25 cellular contexts compared by ENCODE assay signal in the genomic region with DNA sequence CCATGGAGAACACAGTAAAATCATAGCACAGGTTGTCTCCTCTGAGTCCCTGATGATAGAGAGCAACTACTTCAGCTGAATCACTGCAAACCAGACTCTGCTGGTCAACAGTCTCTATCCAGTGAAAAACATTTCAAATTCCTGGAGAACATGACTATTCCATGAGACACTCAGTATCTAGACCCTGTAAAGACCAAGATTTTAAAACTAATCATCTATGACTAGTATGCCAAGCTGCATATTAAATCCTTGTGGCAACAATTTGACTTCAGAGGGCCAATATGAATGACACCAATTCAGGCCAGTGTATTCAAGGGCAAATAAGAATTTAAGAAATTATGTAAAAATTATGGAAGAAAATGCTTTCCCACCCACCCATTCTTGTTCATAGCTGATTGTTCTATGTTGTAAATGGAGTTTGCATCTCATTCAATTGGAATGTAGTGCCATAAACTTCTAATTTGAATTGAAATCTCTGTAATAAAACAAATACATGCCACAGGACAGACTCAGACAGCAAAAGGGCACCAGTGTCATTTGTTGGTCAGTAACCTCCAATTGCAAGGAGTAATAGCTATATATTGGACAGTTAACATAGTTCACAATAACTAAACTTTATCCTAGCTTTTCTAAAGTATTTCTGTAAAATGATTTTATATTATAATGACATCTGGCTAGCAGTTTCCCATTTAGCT.
A peak's percentile ranks its signal among the peaks of the same experiment; 100 is the strongest.
DNase-seq lines count a peak whose midpoint lies in the region; ATAC-seq, FAIRE-seq and TF ChIP-seq lines count a peak whose summit lies in the region.
"Had no signal": no experiment of that assay in that cellular context is flagged by ENCODE, and none has a peak within 500 bp of the region (broad histone marks: within the 10 kb centered on the region; RNA-seq: fewer than 3 reads in every experiment).

No MANE protein-coding gene starts in this region.

- peak; percentile 64 for DNase-seq in AG08395 (ENCODE audit: low spot score)
- DNase-seq in HFFc6: peak; percentile 91
- DNase-seq in astrocyte (ENCODE audit: low read depth): peak; percentile 68
- peak; percentile 58 for DNase-seq in kidney tubule cell (ENCODE audit: low spot score)
- no peak for DNase-seq in iPS-NIHi7 (ENCODE audit: extremely low spot score)
- DNase-seq in NCI-H1417 (lab: John Stamatoyannopoulos, UW): no peak
- DNase-seq in lower lobe of right lung: no peak
- DNase-seq in posterior vena cava (ENCODE audit: low spot score): no peak
- DNase-seq: ACHN; activated CD4-positive, CD25-positive, alpha-beta regulatory T cell treated with anti-CD3 and anti-CD28 coated beads, Interleukin-2, amount 50 U/mL, for 72 hours; activated naive CD8-positive, alpha-beta T cell treated with anti-CD3 and anti-CD28 coated beads, Interleukin-2, amount 10 ng/mL, durations not matched to agents 7 days and 5 days; effector CD8-positive, alpha-beta T cell; esophagus squamous epithelium; KBM-7; mesendoderm; NCI-H1092 treated with DMSO at 0.1 percent for 48 hours; NCI-H748 treated with DMSO at 0.1 percent for 48 hours; thyroid gland had no signal

- H3K36me3 Mint-ChIP-seq in HFFc6 (ENCODE audit: low read depth) (peaks cover 26% of the 10 kb centered on the region), astrocyte (ENCODE audit: low read depth, unreplicated experiment) (peaks cover 5% of the 10 kb centered on the region)
- H3K36me3 Mint-ChIP-seq: activated naive CD8-positive, alpha-beta T cell treated with anti-CD3 and anti-CD28 coated beads, Interleukin-2, amount 10 ng/mL, durations not matched to agents 7 days and 5 days; stimulated activated memory B cell treated with anti-CD40 and anti-IgM and Interleukin-4, amounts not matched to agents 10 μg/mL and 1 μg/mL and 100 μg/mL, for 72 hours had no signal

- H3K9ac ChIP-seq in astrocyte (ENCODE audit: low read length): no peak overlapping the region

- H3K79me2 ChIP-seq in astrocyte (ENCODE audit: insufficient read depth, low read length): no peaks in the 10 kb centered on the region

- H4K20me1 ChIP-seq in astrocyte (ENCODE audit: insufficient read depth, low read length): no peaks in the 10 kb centered on the region

- H3K4me3 ChIP-seq in astrocyte (ENCODE audit: insufficient read depth, low read depth, low read length): no peak overlapping the region
- no peak overlapping the region for H3K4me3 ChIP-seq in lower lobe of right lung
- H3K4me3 ChIP-seq: esophagus squamous epithelium, GM12878, SK-N-MC, thyroid gland had no signal

- no peak for TF ChIP-seq CTCF in HFFc6 (IDR thresholded peaks at IDR 0.05)
- TF ChIP-seq CTCF in astrocyte (IDR thresholded peaks at IDR 0.05; ENCODE audit: insufficient read depth, low read depth, low read length): no peak
- TF ChIP-seq CTCF in lower lobe of right lung (IDR thresholded peaks at IDR 0.05): no peak

- H3K27me3 ChIP-seq in astrocyte (ENCODE audit: insufficient read depth, low read length): no peaks in the 10 kb centered on the region
- no peaks in the 10 kb centered on the region for H3K27me3 ChIP-seq in lower lobe of right lung (ENCODE audit: low read depth)
- H3K27me3 ChIP-seq: esophagus squamous epithelium, thyroid gland had no signal

- no peak for ATAC-seq in lower lobe of right lung
- ATAC-seq: GM12878; HCT116; stimulated activated memory B cell treated with anti-CD40 and anti-IgM and Interleukin-4, amounts not matched to agents 10 μg/mL and 1 μg/mL and 100 μg/mL, for 72 hours had no signal

- no peaks in the 10 kb centered on the region for H3K36me3 ChIP-seq in astrocyte (ENCODE audit: insufficient read depth, low read length)
- no peaks in the 10 kb centered on the region for H3K36me3 ChIP-seq in lower lobe of right lung
- H3K36me3 ChIP-seq: esophagus squamous epithelium, thyroid gland had no signal

- H2AFZ ChIP-seq in astrocyte (ENCODE audit: low read depth, low read length): no peak overlapping the region

- H3K4me2 ChIP-seq in astrocyte (ENCODE audit: low read length): peak overlapping the region; percentile 5

- H3K27me3 Mint-ChIP-seq in HFFc6 (ENCODE audit: insufficient read depth) (no peaks in the 10 kb centered on the region), astrocyte (ENCODE audit: low read depth, unreplicated experiment) (no peaks in the 10 kb centered on the region)
- H3K27me3 Mint-ChIP-seq: activated naive CD8-positive, alpha-beta T cell treated with anti-CD3 and anti-CD28 coated beads, Interleukin-2, amount 10 ng/mL, durations not matched to agents 7 days and 5 days; central memory CD8-positive, alpha-beta T cell; stimulated activated memory B cell treated with anti-CD40 and anti-IgM and Interleukin-4, amounts not matched to agents 10 μg/mL and 1 μg/mL and 100 μg/mL, for 72 hours had no signal

- H3K9me3 Mint-ChIP-seq in HFFc6 (peaks cover 28% of the 10 kb centered on the region), astrocyte (ENCODE audit: unreplicated experiment) (peaks cover 12% of the 10 kb centered on the region)

- H3K4me1 Mint-ChIP-seq in HFFc6 (ENCODE audit: low read depth) (peaks cover 44% of the 10 kb centered on the region), astrocyte (ENCODE audit: low read depth, unreplicated experiment) (no peaks in the 10 kb centered on the region)
- H3K4me1 Mint-ChIP-seq: activated naive CD8-positive, alpha-beta T cell treated with anti-CD3 and anti-CD28 coated beads, Interleukin-2, amount 10 ng/mL, durations not matched to agents 7 days and 5 days; central memory CD8-positive, alpha-beta T cell; neural crest cell; stimulated activated memory B cell treated with anti-CD40 and anti-IgM and Interleukin-4, amounts not matched to agents 10 μg/mL and 1 μg/mL and 100 μg/mL, for 72 hours had no signal

- peak overlapping the region; percentile 93 for H3K27ac Mint-ChIP-seq in HFFc6
- H3K27ac Mint-ChIP-seq in astrocyte (ENCODE audit: unreplicated experiment): no peak overlapping the region
- H3K27ac Mint-ChIP-seq: activated naive CD8-positive, alpha-beta T cell treated with anti-CD3 and anti-CD28 coated beads, Interleukin-2, amount 10 ng/mL, durations not matched to agents 7 days and 5 days; stimulated activated memory B cell treated with anti-CD40 and anti-IgM and Interleukin-4, amounts not matched to agents 10 μg/mL and 1 μg/mL and 100 μg/mL, for 72 hours had no signal

- H3K4me1 ChIP-seq in astrocyte (ENCODE audit: insufficient read depth, low read length) (no peaks in the 10 kb centered on the region), lower lobe of right lung (no peaks in the 10 kb centered on the region)
- H3K4me1 ChIP-seq: esophagus squamous epithelium, thyroid gland had no signal

- H3K27ac ChIP-seq in astrocyte (ENCODE audit: low read depth, low read length): peak overlapping the region; percentile 52
- H3K27ac ChIP-seq in lower lobe of right lung: no peak overlapping the region
- H3K27ac ChIP-seq: esophagus squamous epithelium, SK-N-MC, thyroid gland had no signal

- H3K9me3 ChIP-seq in astrocyte (ENCODE audit: insufficient read depth, low read depth, low read length) (peaks cover 4% of the 10 kb centered on the region), lower lobe of right lung (no peaks in the 10 kb centered on the region)
- H3K9me3 ChIP-seq: esophagus squamous epithelium, thyroid gland had no signal

- H3K4me3 Mint-ChIP-seq in HFFc6 (peak overlapping the region; percentile 62), astrocyte (ENCODE audit: unreplicated experiment) (no peak overlapping the region)
- H3K4me3 Mint-ChIP-seq: activated naive CD8-positive, alpha-beta T cell treated with anti-CD3 and anti-CD28 coated beads, Interleukin-2, amount 10 ng/mL, durations not matched to agents 7 days and 5 days; central memory CD8-positive, alpha-beta T cell; neural crest cell; stimulated activated memory B cell treated with anti-CD40 and anti-IgM and Interleukin-4, amounts not matched to agents 10 μg/mL and 1 μg/mL and 100 μg/mL, for 72 hours had no signal

- intact Hi-C loops in lower lobe of right lung (cut with DNase I) (no loop called here), posterior vena cava (cut with DNase I) (no loop called here)

- FAIRE-seq in astrocyte (lab: Jason Lieb, UNC): peak; percentile 64
- FAIRE-seq: GM12878, keratinocyte had no signal

Comparison
In these comparisons a context has a peak if more than half of its experiments do, and no peak if none do; other contexts are left out.
1. DNase-seq: peak in AG08395 (single experiment), HFFc6 (single experiment), astrocyte (single experiment) and kidney tubule cell (single experiment); none in iPS-NIHi7 (single experiment), NCI-H1417 (0 of 3), lower lobe of right lung (single experiment) and posterior vena cava (single experiment).